Comparison of ENCODE assay signal across 8 cellular contexts in the genomic region with DNA sequence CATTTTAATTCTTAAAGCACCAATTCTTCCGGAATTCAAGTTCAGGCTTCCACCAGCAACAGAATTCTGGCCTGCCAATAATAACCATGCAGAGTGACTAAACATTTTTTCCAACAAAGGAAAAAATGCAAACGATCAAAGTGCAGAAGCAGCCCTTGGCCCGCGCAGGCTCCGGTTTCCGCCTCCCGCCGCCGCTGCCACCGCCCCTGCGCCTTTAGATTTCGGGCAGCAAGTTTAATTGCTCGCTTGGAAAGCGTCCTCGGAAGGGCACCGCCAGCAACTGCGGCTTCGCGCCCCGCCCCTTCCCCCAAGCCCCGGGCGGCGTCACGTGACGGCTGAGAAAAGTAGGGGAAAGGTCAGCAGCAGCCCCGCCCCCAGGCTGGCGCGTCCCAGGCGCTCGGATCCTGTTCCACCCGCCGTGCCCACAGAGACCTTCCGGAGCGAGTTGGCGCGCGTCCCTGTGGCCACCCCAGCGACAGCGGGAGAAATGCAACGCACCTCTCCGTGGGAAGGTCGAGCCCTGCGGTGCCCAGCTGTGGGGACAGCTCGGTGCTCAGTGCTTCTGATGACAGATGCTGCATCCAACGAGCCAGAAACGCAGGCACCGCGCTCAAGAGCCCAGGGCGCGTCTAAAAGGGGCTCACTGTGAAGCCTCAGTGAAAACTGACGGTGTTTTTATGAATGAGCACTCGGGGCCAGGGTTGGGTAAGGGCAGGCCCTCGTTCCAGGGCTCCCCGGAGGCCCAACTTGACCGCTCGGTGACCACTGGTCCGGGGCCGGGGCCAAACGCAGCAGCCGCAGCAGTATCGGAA. TPM values are rescaled to one million over a fixed set of nuclear protein-coding genes. Genes with fewer than 3 reads are reported as not detected.
DNase-seq lines count a peak whose midpoint lies in the region; ATAC-seq and TF ChIP-seq lines count a peak whose summit lies in the region.

No MANE protein-coding gene starts in this region.

- ATAC-seq in GM21381 (IDR thresholded peaks at IDR 0.05; ENCODE audit: unreplicated experiment) = peak; percentile 36
- ATAC-seq in natural killer cell = peak; percentile 57 to 86 (median 74)
- peak; percentile 59 to 64 for ATAC-seq in stimulated activated naive B cell treated with anti-CD40 and anti-IgM and Interleukin-4, amounts not matched to agents 10 μg/mL and 1 μg/mL and 100 μg/mL, for 72 hours (replicated peaks)

- no peaks in the 10 kb centered on the region for H3K9me3 Mint-ChIP-seq in natural killer cell
- H3K9me3 Mint-ChIP-seq in stimulated activated naive B cell treated with anti-CD40 and anti-IgM and Interleukin-4, amounts not matched to agents 10 μg/mL and 1 μg/mL and 100 μg/mL, for 72 hours = no peaks in the 10 kb centered on the region

- H3K27me3 Mint-ChIP-seq in natural killer cell (ENCODE audit: low read depth in 2 of 2) = no peaks in the 10 kb centered on the region
- H3K27me3 Mint-ChIP-seq in stimulated activated naive B cell treated with anti-CD40 and anti-IgM and Interleukin-4, amounts not matched to agents 10 μg/mL and 1 μg/mL and 100 μg/mL, for 72 hours = no peaks in the 10 kb centered on the region

- POLR2A ChIA-PET in RWPE1 (lab: Yijun Ruan, JAX; ENCODE audit: low non-redundant PET) = no interaction called here

- H3K27ac ChIP-seq in RWPE1 = peak overlapping the region; percentile 96

- CTCF ChIA-PET in RWPE1 (lab: Yijun Ruan, JAX) = interaction anchor here (0.6 kb wide), 1 partner anchor 100 kb away, joined by 6 read pairs; no protein-coding TSS in a partner anchor

- no peaks in the 10 kb centered on the region for H3K36me3 Mint-ChIP-seq in natural killer cell
- H3K36me3 Mint-ChIP-seq in stimulated activated naive B cell treated with anti-CD40 and anti-IgM and Interleukin-4, amounts not matched to agents 10 μg/mL and 1 μg/mL and 100 μg/mL, for 72 hours = peaks cover 0 to 3% of the 10 kb centered on the region in 2 donors

- peak overlapping the region; percentile 88 to 91 for H3K27ac Mint-ChIP-seq in natural killer cell
- H3K27ac Mint-ChIP-seq in stimulated activated naive B cell treated with anti-CD40 and anti-IgM and Interleukin-4, amounts not matched to agents 10 μg/mL and 1 μg/mL and 100 μg/mL, for 72 hours = peak overlapping the region; percentile 91

- peaks cover 68 to 71% of the 10 kb centered on the region in 2 donors for H3K4me1 Mint-ChIP-seq in natural killer cell
- H3K4me1 Mint-ChIP-seq in stimulated activated naive B cell treated with anti-CD40 and anti-IgM and Interleukin-4, amounts not matched to agents 10 μg/mL and 1 μg/mL and 100 μg/mL, for 72 hours = peaks cover 27 to 58% of the 10 kb centered on the region in 2 donors

- peak overlapping the region; percentile 88 for H3K4me3 Mint-ChIP-seq in natural killer cell
- H3K4me3 Mint-ChIP-seq in stimulated activated naive B cell treated with anti-CD40 and anti-IgM and Interleukin-4, amounts not matched to agents 10 μg/mL and 1 μg/mL and 100 μg/mL, for 72 hours = peak overlapping the region; percentile 82 to 86

- DNase-seq in COLO668 (lab: John Stamatoyannopoulos, UW; ENCODE audit: unreplicated experiment) = peak; percentile 90
- DNase-seq in Kasumi-1 (lab: John Stamatoyannopoulos, UW) = peak; percentile 89 to 90
- peak; percentile 96 for DNase-seq in RWPE1 (ENCODE audit: low spot score)
- peak; percentile 89 for DNase-seq in activated T-helper 9 cell treated with anti-CD3 and anti-CD28 coated beads, Interleukin-2, amount 50 U/mL, for 16 hours (ENCODE audit: low read depth)
- DNase-seq in fibroblast of pulmonary artery (ENCODE audit: low read depth) = peak; percentile 93
- peak; percentile 90 for DNase-seq in natural killer cell
- DNase-seq in stimulated activated naive B cell treated with anti-CD40 and anti-IgM and Interleukin-4, amounts not matched to agents 10 μg/mL and 1 μg/mL and 100 μg/mL, for 72 hours = peak; percentile 88

- H3K4me3 ChIP-seq in fibroblast of pulmonary artery (replicated peaks; ENCODE audit: low read depth, low read length) = peak overlapping the region; percentile 72

- intact Hi-C loops in natural killer cell (cut with micrococcal nuclease) = loop anchor here (1.0 kb wide), 1 partner anchor 65 kb away; no protein-coding TSS in a partner anchor

- TF ChIP-seq CTCF in RWPE1 (conservative IDR thresholded peaks at IDR 0.05; ENCODE audit: low read depth) (no peak), fibroblast of pulmonary artery (IDR thresholded peaks at IDR 0.05; ENCODE audit: low read length, missing control alignments) (no peak), natural killer cell (IDR thresholded peaks at IDR 0.05) (no peak)

RNA-seq across cellular contexts. Expression of a gene that starts 2.5 kb away (rescaled TPM):
- 100 to 1,000 TPM in 2 of 3 donors, 10 to 100 TPM in 1; 70.3 to 129 (median 100) TPM for total RNA-seq in natural killer cell

Comparison
In these comparisons a context has a peak if more than half of its experiments do, and no peak if none do; other contexts are left out.
1. Peak in every context shown above with its lines: DNase-seq, ATAC-seq, H3K4me3 ChIP-seq and H3K27ac ChIP-seq.